ENCODE assay signal across 18 cellular contexts in the genomic region with DNA sequence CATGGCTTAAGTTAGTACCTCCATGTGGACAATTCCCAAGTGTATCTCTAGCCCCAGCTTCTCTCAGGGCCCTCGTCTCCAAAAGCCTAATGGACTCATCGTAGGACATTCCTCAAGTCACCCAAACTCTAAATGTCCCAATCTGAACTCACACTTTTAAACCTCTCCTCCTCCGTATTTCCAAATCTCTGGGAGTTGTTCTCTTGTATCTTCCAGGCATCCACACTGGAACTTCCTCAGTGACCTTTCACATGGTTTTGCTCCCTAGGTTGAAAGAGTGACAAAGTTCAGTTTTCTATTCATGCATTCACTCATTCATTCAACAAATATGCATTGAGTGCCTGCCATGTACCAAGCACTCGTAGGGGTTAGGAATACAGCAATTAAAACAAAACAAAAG.
DNase-seq lines count a peak whose midpoint lies in the region; ATAC-seq and TF ChIP-seq lines count a peak whose summit lies in the region.
"Had no signal": no experiment of that assay in that cellular context is flagged by ENCODE, and none has a peak within 500 bp of the region (broad histone marks: within the 10 kb centered on the region; RNA-seq: fewer than 3 reads in every experiment).

No MANE protein-coding gene starts in this region.

- no peaks in the 10 kb centered on the region for H3K9me2 ChIP-seq in hepatocyte (replicated peaks; ENCODE audit: insufficient read depth)

- no peak overlapping the region for H3K4me3 Mint-ChIP-seq in WTC11
- H3K4me3 Mint-ChIP-seq: B cell; CD4-positive, alpha-beta memory T cell had no signal

- TF ChIP-seq RAD21 in liver (IDR thresholded peaks at IDR 0.05) = peak; percentile 23 to 37

- no peak for TF ChIP-seq CTCF in WTC11 (IDR thresholded peaks at IDR 0.05)
- TF ChIP-seq CTCF in hepatocyte (IDR thresholded peaks at IDR 0.05; ENCODE audit: poor library complexity) = no peak
- no peak for TF ChIP-seq CTCF in liver (IDR thresholded peaks at IDR 0.05; ENCODE audit: low read depth, low read length, missing input control)

- H3K27me3 Mint-ChIP-seq in WTC11 (ENCODE audit: low read depth) = no peaks in the 10 kb centered on the region; the same call in 1 of the 2 replicates

- H3K4me1 ChIP-seq in hepatocyte (ENCODE audit: insufficient read depth) = peaks cover 15% of the 10 kb centered on the region
- H3K4me1 ChIP-seq in liver (ENCODE audit: control insufficient read depth in 4 of 4, insufficient read depth in 4 of 4, low read length in 3 of 4) = peaks cover 11 to 91% (median 63%) of the 10 kb centered on the region in 4 donors

- CTCF ChIA-PET in WTC11 (lab: Charles Lee) = interaction anchor here (1.4 to 2.1 kb wide), 3 partner anchors 13 to 88 kb away, joined by 4 to 11 read pairs (median 6); no protein-coding TSS in a partner anchor

- no peak overlapping the region for H3K4me2 ChIP-seq in hepatocyte

- ATAC-seq in WTC11 (no peak), GM21723 (IDR thresholded peaks at IDR 0.05; ENCODE audit: unreplicated experiment) (no peak), HG03025 (IDR thresholded peaks at IDR 0.05; ENCODE audit: low FRiP score, unreplicated experiment) (no peak)

- no peaks in the 10 kb centered on the region for H3K36me3 ChIP-seq in hepatocyte (replicated peaks; ENCODE audit: insufficient read depth, low read depth)
- no peaks in the 10 kb centered on the region for H3K36me3 ChIP-seq in liver (ENCODE audit: control insufficient read depth in 4 of 4, insufficient read depth in 3 of 4, low read depth in 1 of 4, low read length in 3 of 4)
- H3K36me3 ChIP-seq: BLaER1 treated with 17β-estradiol and CSF1 and Interleukin-3, amounts not matched to agents 10 nM and 100 nM had no signal

- no peak overlapping the region for H2AFZ ChIP-seq in hepatocyte
- H2AFZ ChIP-seq: GM23248 had no signal

- no peaks in the 10 kb centered on the region for H3K27me3 ChIP-seq in hepatocyte
- H3K27me3 ChIP-seq in liver (ENCODE audit: control insufficient read depth in 4 of 4, insufficient read depth in 4 of 4, low read length in 3 of 4) = no peaks in the 10 kb centered on the region
- H3K27me3 ChIP-seq: BLaER1 treated with 17β-estradiol and CSF1 and Interleukin-3, amounts not matched to agents 10 nM and 100 nM had no signal

- H3K9ac ChIP-seq in liver (ENCODE audit: low read depth in 1 of 2, low read length in 2 of 2) = peak overlapping the region in 1 of 2 donors; percentile 69
- H3K9ac ChIP-seq: BLaER1 treated with 17β-estradiol and CSF1 and Interleukin-3, amounts not matched to agents 10 nM and 100 nM; GM23248 had no signal

- H3K9me3 ChIP-seq in hepatocyte (ENCODE audit: low read depth) (no peaks in the 10 kb centered on the region), liver (ENCODE audit: control insufficient read depth in 4 of 4, low read length in 3 of 4) (no peaks in the 10 kb centered on the region)
- H3K9me3 ChIP-seq: BLaER1 treated with 17β-estradiol and CSF1 and Interleukin-3, amounts not matched to agents 10 nM and 100 nM had no signal

- DNase-seq in WTC11 (ENCODE audit: low spot score) (no peak), hepatocyte (ENCODE audit: low spot score) (no peak), C1 segment of cervical spinal cord (lab: John Stamatoyannopoulos, UW) (no peak), GM19238 (ENCODE audit: insufficient read length, low spot score) (no peak)
- DNase-seq: Calu3; CD4-positive, alpha-beta memory T cell; COR-L47; DMS53; DMS79 treated with DMSO at 0.1 percent for 48 hours; GF-D8; GM23248; H7; HCEC 1CT had no signal

- H3K27ac Mint-ChIP-seq in WTC11 = no peak overlapping the region
- H3K27ac Mint-ChIP-seq: B cell; CD4-positive, alpha-beta memory T cell had no signal

- 83% methylated on average over 4 of the region's 4 CpGs for WGBS in hepatocyte (ENCODE audit: low lambda C conversion rate, missing lambda C conversion rate)
- WGBS in liver = 40% methylated on average over 4 of the region's 4 CpGs

- H3K4me1 Mint-ChIP-seq in WTC11 = 0 out of 2 replicates have a peak, but pooled peaks cover 4% of the 10 kb centered on the region
- H3K4me1 Mint-ChIP-seq: B cell; CD4-positive, alpha-beta memory T cell had no signal

- H3K79me2 ChIP-seq in hepatocyte = no peaks in the 10 kb centered on the region

- no peaks in the 10 kb centered on the region for H3K9me3 Mint-ChIP-seq in WTC11

- H3K27ac ChIP-seq in hepatocyte (peak overlapping the region; percentile 91), liver (ENCODE audit: low read depth in 1 of 2, low read length in 2 of 2) (peak overlapping the region; percentile 88 to 93)
- H3K27ac ChIP-seq: BLaER1 treated with 17β-estradiol and CSF1 and Interleukin-3, amounts not matched to agents 10 nM and 100 nM; GM23248 had no signal

- POLR2A ChIA-PET in WTC11 (lab: Charles Lee) = no interaction called here

- H4K20me1 ChIP-seq in hepatocyte (ENCODE audit: insufficient read depth, poor library complexity, severe bottlenecking) = no peaks in the 10 kb centered on the region
- H4K20me1 ChIP-seq: BLaER1 treated with 17β-estradiol and CSF1 and Interleukin-3, amounts not matched to agents 10 nM and 100 nM had no signal

- H3K4me3 ChIP-seq in hepatocyte = no peak overlapping the region
- peak overlapping the region in 2 of 3 donors; percentile 1 to 32 for H3K4me3 ChIP-seq in liver (ENCODE audit: low read depth in 1 of 3, low read length in 3 of 3)
- H3K4me3 ChIP-seq: BLaER1 treated with 17β-estradiol and CSF1 and Interleukin-3, amounts not matched to agents 10 nM and 100 nM; GM23248 had no signal

- no peaks in the 10 kb centered on the region for H3K36me3 Mint-ChIP-seq in WTC11
- H3K36me3 Mint-ChIP-seq: CD4-positive, alpha-beta memory T cell had no signal

TF ChIP-seq in WTC11, 78 proteins besides CTCF, POLR2A, EP300 and RAD21:
- peak; percentile 11; the same call in 1 of the 2 replicates for TF ChIP-seq GABPB1 (CRISPR knock-in tag; IDR thresholded peaks at IDR 0.05)
- no peak for TF ChIP-seq ZNF396 (CRISPR knock-in tag; IDR thresholded peaks at IDR 0.05; ENCODE audit: borderline replicate concordance)

TF ChIP-seq in liver, 16 proteins besides CTCF, POLR2A, EP300 and RAD21 (continues in another document):
- TF ChIP-seq FOXA1 (IDR thresholded peaks at IDR 0.05) (peak; percentile 38), EGR1 (IDR thresholded peaks at IDR 0.05; ENCODE audit: low read depth in 2 of 2) (no peak), GABPA (IDR thresholded peaks at IDR 0.05 in 1 of 2, conservative IDR thresholded peaks at IDR 0.05 in 1 of 2) (no peak), HNF4A (conservative IDR thresholded peaks at IDR 0.05) (peak; percentile 87 to 94), RXRA (IDR thresholded peaks at IDR 0.05) (peak; percentile 98), ZBTB33 (IDR thresholded peaks at IDR 0.05) (peak; percentile 71), HNF4G (IDR thresholded peaks at IDR 0.05) (peak; percentile 43), NR2F2 (IDR thresholded peaks at IDR 0.05) (no peak), FOXA2 (IDR thresholded peaks at IDR 0.05) (peak; percentile 32), SP1 (IDR thresholded peaks at IDR 0.05) (peak; percentile 95), TAF1 (conservative IDR thresholded peaks at IDR 0.05) (no peak), JUND (IDR thresholded peaks at IDR 0.05) (peak in 1 of 2 donors; percentile 85), YY1 (IDR thresholded peaks at IDR 0.05) (peak; percentile 51)
- TF ChIP-seq, protein P1, sequence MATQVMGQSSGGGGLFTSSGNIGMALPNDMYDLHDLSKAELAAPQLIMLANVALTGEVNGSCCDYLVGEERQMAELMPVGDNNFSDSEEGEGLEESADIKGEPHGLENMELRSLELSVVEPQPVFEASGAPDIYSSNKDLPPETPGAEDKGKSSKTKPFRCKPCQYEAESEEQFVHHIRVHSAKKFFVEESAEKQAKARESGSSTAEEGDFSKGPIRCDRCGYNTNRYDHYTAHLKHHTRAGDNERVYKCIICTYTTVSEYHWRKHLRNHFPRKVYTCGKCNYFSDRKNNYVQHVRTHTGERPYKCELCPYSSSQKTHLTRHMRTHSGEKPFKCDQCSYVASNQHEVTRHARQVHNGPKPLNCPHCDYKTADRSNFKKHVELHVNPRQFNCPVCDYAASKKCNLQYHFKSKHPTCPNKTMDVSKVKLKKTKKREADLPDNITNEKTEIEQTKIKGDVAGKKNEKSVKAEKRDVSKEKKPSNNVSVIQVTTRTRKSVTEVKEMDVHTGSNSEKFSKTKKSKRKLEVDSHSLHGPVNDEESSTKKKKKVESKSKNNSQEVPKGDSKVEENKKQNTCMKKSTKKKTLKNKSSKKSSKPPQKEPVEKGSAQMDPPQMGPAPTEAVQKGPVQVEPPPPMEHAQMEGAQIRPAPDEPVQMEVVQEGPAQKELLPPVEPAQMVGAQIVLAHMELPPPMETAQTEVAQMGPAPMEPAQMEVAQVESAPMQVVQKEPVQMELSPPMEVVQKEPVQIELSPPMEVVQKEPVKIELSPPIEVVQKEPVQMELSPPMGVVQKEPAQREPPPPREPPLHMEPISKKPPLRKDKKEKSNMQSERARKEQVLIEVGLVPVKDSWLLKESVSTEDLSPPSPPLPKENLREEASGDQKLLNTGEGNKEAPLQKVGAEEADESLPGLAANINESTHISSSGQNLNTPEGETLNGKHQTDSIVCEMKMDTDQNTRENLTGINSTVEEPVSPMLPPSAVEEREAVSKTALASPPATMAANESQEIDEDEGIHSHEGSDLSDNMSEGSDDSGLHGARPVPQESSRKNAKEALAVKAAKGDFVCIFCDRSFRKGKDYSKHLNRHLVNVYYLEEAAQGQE (IDR thresholded peaks at IDR 0.05) = peak; percentile 41
- TF ChIP-seq, protein P2, sequence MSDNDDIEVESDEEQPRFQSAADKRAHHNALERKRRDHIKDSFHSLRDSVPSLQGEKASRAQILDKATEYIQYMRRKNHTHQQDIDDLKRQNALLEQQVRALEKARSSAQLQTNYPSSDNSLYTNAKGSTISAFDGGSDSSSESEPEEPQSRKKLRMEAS (IDR thresholded peaks at IDR 0.05) = peak; percentile 75
